ENCODE assay signal across 16 cellular contexts in genomic region chr14:68309121-68309520, GRCh38.
DNase-seq lines count a peak whose midpoint lies in the region; ATAC-seq and TF ChIP-seq lines count a peak whose summit lies in the region.
"Had no signal": no experiment of that assay in that cellular context is flagged by ENCODE, and none has a peak within 500 bp of the region (broad histone marks: within the 10 kb centered on the region; RNA-seq: fewer than 3 reads in every experiment).

No MANE protein-coding gene starts in this region.

- no peaks in the 10 kb centered on the region for H3K9me3 Mint-ChIP-seq in endothelial cell (ENCODE audit: unreplicated experiment)
- no peaks in the 10 kb centered on the region for H3K9me3 Mint-ChIP-seq in stimulated activated effector memory CD8-positive, alpha-beta T cell treated with anti-CD3 and anti-CD28 coated beads, Interleukin-12 subunit alpha, Interleukin-12 subunit beta, amount 100 ng/mL, for 72 hours
- H3K9me3 Mint-ChIP-seq: activated CD4-positive, alpha-beta memory T cell treated with anti-CD3 and anti-CD28 coated beads, Interleukin-2, amount 10 ng/mL, durations not matched to agents 7 days and 5 days; activated naive CD4-positive, alpha-beta T cell treated with anti-CD3 and anti-CD28 coated beads, Interleukin-2, amount 50 U/mL, for 24 hours; H9; naive thymus-derived CD4-positive, alpha-beta T cell; T-cell had no signal

- H3K4me1 Mint-ChIP-seq in endothelial cell (ENCODE audit: unreplicated experiment) = peaks cover 34% of the 10 kb centered on the region
- peaks cover 22% of the 10 kb centered on the region for H3K4me1 Mint-ChIP-seq in stimulated activated effector memory CD8-positive, alpha-beta T cell treated with anti-CD3 and anti-CD28 coated beads, Interleukin-12 subunit alpha, Interleukin-12 subunit beta, amount 100 ng/mL, for 72 hours

- ATAC-seq in HG02870 (IDR thresholded peaks at IDR 0.05; ENCODE audit: unreplicated experiment) = no peak
- no peak for ATAC-seq in stimulated activated effector memory CD8-positive, alpha-beta T cell treated with anti-CD3 and anti-CD28 coated beads, Interleukin-12 subunit alpha, Interleukin-12 subunit beta, amount 100 ng/mL, for 72 hours
- ATAC-seq: naive thymus-derived CD4-positive, alpha-beta T cell; T-cell had no signal

- H3K9ac ChIP-seq in BLaER1 treated with 17β-estradiol and CSF1 and Interleukin-3, amounts not matched to agents 10 nM and 100 nM = peak overlapping the region in 2 of 11 experiments; percentile 6 to 14; a peak in 3 of 22 replicates
- H3K9ac ChIP-seq in parathyroid adenoma = no peak overlapping the region

- DNase-seq in Kasumi-1 (lab: John Stamatoyannopoulos, UW) (peak; percentile 4 to 7), endothelial cell (ENCODE audit: low spot score) (no peak), NCI-H2196 (lab: John Stamatoyannopoulos, UW; ENCODE audit: unreplicated experiment) (no peak)
- DNase-seq in stimulated activated CD4-positive, alpha-beta T cell treated with anti-CD3 and anti-CD28 coated beads, Interleukin-12 subunit alpha, Interleukin-12 subunit beta, amount 100 ng/mL, for 4 hours = no peak
- DNase-seq in stimulated activated effector memory CD8-positive, alpha-beta T cell treated with anti-CD3 and anti-CD28 coated beads, Interleukin-12 subunit alpha, Interleukin-12 subunit beta, amount 100 ng/mL, for 72 hours (ENCODE audit: low spot score in 2 of 2) = no peak
- DNase-seq: activated CD4-positive, alpha-beta memory T cell treated with anti-CD3 and anti-CD28 coated beads, Interleukin-2, amount 10 ng/mL, durations not matched to agents 7 days and 5 days; effector CD8-positive, alpha-beta T cell; H9; naive thymus-derived CD4-positive, alpha-beta T cell; NCI-H526 treated with DMSO at 0.1 percent for 48 hours; stimulated activated naive CD4-positive, alpha-beta T cell treated with Interleukin-2 at 50 U/mL for 16 hours; T-cell had no signal

- no peak overlapping the region for H3K4me3 Mint-ChIP-seq in endothelial cell (ENCODE audit: unreplicated experiment)
- H3K4me3 Mint-ChIP-seq in stimulated activated effector memory CD8-positive, alpha-beta T cell treated with anti-CD3 and anti-CD28 coated beads, Interleukin-12 subunit alpha, Interleukin-12 subunit beta, amount 100 ng/mL, for 72 hours = no peak overlapping the region
- H3K4me3 Mint-ChIP-seq: activated CD4-positive, alpha-beta memory T cell treated with anti-CD3 and anti-CD28 coated beads, Interleukin-2, amount 10 ng/mL, durations not matched to agents 7 days and 5 days; activated naive CD4-positive, alpha-beta T cell treated with anti-CD3 and anti-CD28 coated beads, Interleukin-2, amount 50 U/mL, for 24 hours; H9; naive thymus-derived CD4-positive, alpha-beta T cell had no signal

- peak overlapping the region in 8 of 11 experiments; percentile 12 to 66 (median 44); a peak in 14 of 22 replicates for H3K27ac ChIP-seq in BLaER1 treated with 17β-estradiol and CSF1 and Interleukin-3, amounts not matched to agents 10 nM and 100 nM
- peak overlapping the region; percentile 19 for H3K27ac ChIP-seq in parathyroid adenoma

- no peak overlapping the region for H3K4me3 ChIP-seq in BLaER1 treated with 17β-estradiol and CSF1 and Interleukin-3, amounts not matched to agents 10 nM and 100 nM
- no peak overlapping the region for H3K4me3 ChIP-seq in parathyroid adenoma (ENCODE audit: low read depth, low read length)

- H3K27me3 Mint-ChIP-seq in endothelial cell (ENCODE audit: unreplicated experiment) = no peaks in the 10 kb centered on the region
- H3K27me3 Mint-ChIP-seq: activated CD4-positive, alpha-beta memory T cell treated with anti-CD3 and anti-CD28 coated beads, Interleukin-2, amount 10 ng/mL, durations not matched to agents 7 days and 5 days; activated naive CD4-positive, alpha-beta T cell treated with anti-CD3 and anti-CD28 coated beads, Interleukin-2, amount 50 U/mL, for 24 hours; naive thymus-derived CD4-positive, alpha-beta T cell; T-cell had no signal

- peak overlapping the region; percentile 40 to 82 (median 58); a peak in 20 of 22 replicates for H3K4me2 ChIP-seq in BLaER1 treated with 17β-estradiol and CSF1 and Interleukin-3, amounts not matched to agents 10 nM and 100 nM
- H3K4me2 ChIP-seq in parathyroid adenoma (ENCODE audit: low read length) = no peak overlapping the region

- peak overlapping the region; percentile 54 for H2AFZ ChIP-seq in parathyroid adenoma

- no peak for TF ChIP-seq CTCF in endothelial cell (IDR thresholded peaks at IDR 0.05; ENCODE audit: unreplicated experiment)
- no peak for TF ChIP-seq CTCF in parathyroid adenoma (IDR thresholded peaks at IDR 0.05)

- no peaks in the 10 kb centered on the region for H3K36me3 ChIP-seq in BLaER1 treated with 17β-estradiol and CSF1 and Interleukin-3, amounts not matched to agents 10 nM and 100 nM
- H3K36me3 ChIP-seq in parathyroid adenoma (ENCODE audit: control insufficient read depth, insufficient read depth, low read length) = no peaks in the 10 kb centered on the region

- no peaks in the 10 kb centered on the region for H4K20me1 ChIP-seq in BLaER1 treated with 17β-estradiol and CSF1 and Interleukin-3, amounts not matched to agents 10 nM and 100 nM

- peaks cover 0 to 12% (median 0%) of the 10 kb centered on the region in 11 experiments; a peak in 4 of 22 replicates for H3K9me3 ChIP-seq in BLaER1 treated with 17β-estradiol and CSF1 and Interleukin-3, amounts not matched to agents 10 nM and 100 nM (replicated peaks in 1 of 11)
- no peaks in the 10 kb centered on the region for H3K9me3 ChIP-seq in parathyroid adenoma (ENCODE audit: control insufficient read depth, low read length)

- peaks cover 12 to 69% (median 39%) of the 10 kb centered on the region in 10 experiments for H3K4me1 ChIP-seq in BLaER1 treated with 17β-estradiol and CSF1 and Interleukin-3, amounts not matched to agents 10 nM and 100 nM
- H3K4me1 ChIP-seq in parathyroid adenoma = peaks cover 17% of the 10 kb centered on the region

- H3K79me2 ChIP-seq in parathyroid adenoma = no peaks in the 10 kb centered on the region

- no peaks in the 10 kb centered on the region for H3K36me3 Mint-ChIP-seq in endothelial cell (ENCODE audit: low read depth, unreplicated experiment)
- H3K36me3 Mint-ChIP-seq in stimulated activated effector memory CD8-positive, alpha-beta T cell treated with anti-CD3 and anti-CD28 coated beads, Interleukin-12 subunit alpha, Interleukin-12 subunit beta, amount 100 ng/mL, for 72 hours = no peaks in the 10 kb centered on the region

- no peaks in the 10 kb centered on the region for H3K27me3 ChIP-seq in BLaER1 treated with 17β-estradiol and CSF1 and Interleukin-3, amounts not matched to agents 10 nM and 100 nM
- no peaks in the 10 kb centered on the region for H3K27me3 ChIP-seq in parathyroid adenoma (ENCODE audit: control insufficient read depth, insufficient read depth, low read length)

- H3K27ac Mint-ChIP-seq in endothelial cell (ENCODE audit: unreplicated experiment) = peak overlapping the region; percentile 58
- no peak overlapping the region for H3K27ac Mint-ChIP-seq in stimulated activated effector memory CD8-positive, alpha-beta T cell treated with anti-CD3 and anti-CD28 coated beads, Interleukin-12 subunit alpha, Interleukin-12 subunit beta, amount 100 ng/mL, for 72 hours
- H3K27ac Mint-ChIP-seq: activated CD4-positive, alpha-beta memory T cell treated with anti-CD3 and anti-CD28 coated beads, Interleukin-2, amount 10 ng/mL, durations not matched to agents 7 days and 5 days; activated naive CD4-positive, alpha-beta T cell treated with anti-CD3 and anti-CD28 coated beads, Interleukin-2, amount 50 U/mL, for 24 hours; H9; T-cell had no signal

Comparison
In these comparisons a context has a peak if more than half of its experiments do, and no peak if none do; other contexts are left out.
1. DNase-seq: peak in Kasumi-1 (2 of 2); none in endothelial cell (single experiment), stimulated activated CD4-positive, alpha-beta T cell treated with anti-CD3 and anti-CD28 coated beads, Interleukin-12 subunit alpha, Interleukin-12 subunit beta, amount 100 ng/mL, for 4 hours (single experiment), NCI-H2196 (single experiment) and stimulated activated effector memory CD8-positive, alpha-beta T cell treated with anti-CD3 and anti-CD28 coated beads, Interleukin-12 subunit alpha, Interleukin-12 subunit beta, amount 100 ng/mL, for 72 hours (0 of 2).